In genomic region chr2:21019000-21019677, GRCh38 we compare ENCODE assay signal across 1 cellular context.
TF ChIP-seq lines count a peak whose summit lies in the region.

No MANE protein-coding gene starts in this region.

TF ChIP-seq in HepG2, 621 proteins besides CTCF, POLR2A, EP300 and RAD21 (continued from another document and continues in another):
- TF ChIP-seq BRF2 (CRISPR knock-in tag; IDR thresholded peaks at IDR 0.05) (peak; percentile 20; the same call in 1 of the 2 replicates), BCL3 (CRISPR knock-in tag; IDR thresholded peaks at IDR 0.05) (0 out of 2 replicates have a peak, but pooled peaks have one; percentile 1), THAP7 (CRISPR knock-in tag; IDR thresholded peaks at IDR 0.05) (peak; percentile 40; the same call in 1 of the 2 replicates), GFI1 (CRISPR knock-in tag; IDR thresholded peaks at IDR 0.05; ENCODE audit: borderline replicate concordance) (no peak), TFE3 (CRISPR knock-in tag; IDR thresholded peaks at IDR 0.05) (no peak), KMT2A (CRISPR knock-in tag; IDR thresholded peaks at IDR 0.05) (no peak), ZNF530 (CRISPR knock-in tag; IDR thresholded peaks at IDR 0.05; ENCODE audit: low read depth) (no peak), SAFB2 (CRISPR knock-in tag; IDR thresholded peaks at IDR 0.05; ENCODE audit: borderline replicate concordance, low read depth) (no peak), ETV5 (CRISPR knock-in tag; IDR thresholded peaks at IDR 0.05; ENCODE audit: borderline replicate concordance) (no peak), POLR2G (IDR thresholded peaks at IDR 0.05; ENCODE audit: low read depth, low read length) (peak; percentile 67), ZNF816 (CRISPR knock-in tag; IDR thresholded peaks at IDR 0.05; ENCODE audit: borderline replicate concordance) (no peak), NONO (IDR thresholded peaks at IDR 0.05) (no peak), NONO (CRISPR knock-in tag; conservative IDR thresholded peaks at IDR 0.05) (no peak), RARA (CRISPR knock-in tag; IDR thresholded peaks at IDR 0.05) (no peak), SMAD9 (CRISPR knock-in tag; IDR thresholded peaks at IDR 0.05) (0 out of 2 replicates have a peak, but pooled peaks have one; percentile 33), ZNF629 (CRISPR knock-in tag; conservative IDR thresholded peaks at IDR 0.05) (no peak), ZFP36L2 (CRISPR knock-in tag; IDR thresholded peaks at IDR 0.05) (no peak), TRIM22 (IDR thresholded peaks at IDR 0.05) (no peak), ZFY (CRISPR knock-in tag; IDR thresholded peaks at IDR 0.05) (peak; percentile 43; the same call in 1 of the 2 replicates), JUN (CRISPR knock-in tag; IDR thresholded peaks at IDR 0.05) (no peak), PCBP1 (IDR thresholded peaks at IDR 0.05; ENCODE audit: borderline replicate concordance, low read depth, low read length) (no peak), PREB (CRISPR knock-in tag; IDR thresholded peaks at IDR 0.05) (no peak), SP140L (CRISPR knock-in tag; IDR thresholded peaks at IDR 0.05; ENCODE audit: borderline replicate concordance) (no peak), ZNF800 (CRISPR knock-in tag; IDR thresholded peaks at IDR 0.05) (no peak), ZSCAN29 (CRISPR knock-in tag; conservative IDR thresholded peaks at IDR 0.05) (no peak), KDM6A (CRISPR knock-in tag; IDR thresholded peaks at IDR 0.05; ENCODE audit: low read depth) (no peak), TGIF2 (CRISPR knock-in tag; IDR thresholded peaks at IDR 0.05) (peak; percentile 73), PPARG (CRISPR knock-in tag; conservative IDR thresholded peaks at IDR 0.05) (no peak), ZFP36L1 (CRISPR knock-in tag; IDR thresholded peaks at IDR 0.05) (peak; percentile 65; the same call in 1 of the 2 replicates), DMTF1 (CRISPR knock-in tag; IDR thresholded peaks at IDR 0.05) (no peak), ZNF234 (CRISPR knock-in tag; conservative IDR thresholded peaks at IDR 0.05) (no peak), ZNF777 (CRISPR knock-in tag; IDR thresholded peaks at IDR 0.05) (peak; percentile 59; the same call in 1 of the 2 replicates), CSRNP1 (CRISPR knock-in tag; IDR thresholded peaks at IDR 0.05) (0 out of 2 replicates have a peak, but pooled peaks have one; percentile 18), ZNF432 (CRISPR knock-in tag; IDR thresholded peaks at IDR 0.05; ENCODE audit: borderline replicate concordance) (no peak), CREM (IDR thresholded peaks at IDR 0.05) (no peak), CREM (CRISPR knock-in tag; IDR thresholded peaks at IDR 0.05) (no peak), ZNF577 (CRISPR knock-in tag; IDR thresholded peaks at IDR 0.05; ENCODE audit: borderline replicate concordance, low read depth) (no peak), ARNTL (CRISPR knock-in tag; IDR thresholded peaks at IDR 0.05) (no peak), GMEB2 (CRISPR knock-in tag; IDR thresholded peaks at IDR 0.05; ENCODE audit: low read depth) (no peak), NFKBIZ (CRISPR knock-in tag; IDR thresholded peaks at IDR 0.05) (no peak), TARDBP (CRISPR knock-in tag; IDR thresholded peaks at IDR 0.05) (peak; percentile 23; the same call in 1 of the 2 replicates), DRAP1 (CRISPR knock-in tag; IDR thresholded peaks at IDR 0.05) (no peak), ZNF609 (CRISPR knock-in tag; IDR thresholded peaks at IDR 0.05; ENCODE audit: borderline replicate concordance) (no peak)
